24 cellular contexts compared by ENCODE assay signal in the genomic region with DNA sequence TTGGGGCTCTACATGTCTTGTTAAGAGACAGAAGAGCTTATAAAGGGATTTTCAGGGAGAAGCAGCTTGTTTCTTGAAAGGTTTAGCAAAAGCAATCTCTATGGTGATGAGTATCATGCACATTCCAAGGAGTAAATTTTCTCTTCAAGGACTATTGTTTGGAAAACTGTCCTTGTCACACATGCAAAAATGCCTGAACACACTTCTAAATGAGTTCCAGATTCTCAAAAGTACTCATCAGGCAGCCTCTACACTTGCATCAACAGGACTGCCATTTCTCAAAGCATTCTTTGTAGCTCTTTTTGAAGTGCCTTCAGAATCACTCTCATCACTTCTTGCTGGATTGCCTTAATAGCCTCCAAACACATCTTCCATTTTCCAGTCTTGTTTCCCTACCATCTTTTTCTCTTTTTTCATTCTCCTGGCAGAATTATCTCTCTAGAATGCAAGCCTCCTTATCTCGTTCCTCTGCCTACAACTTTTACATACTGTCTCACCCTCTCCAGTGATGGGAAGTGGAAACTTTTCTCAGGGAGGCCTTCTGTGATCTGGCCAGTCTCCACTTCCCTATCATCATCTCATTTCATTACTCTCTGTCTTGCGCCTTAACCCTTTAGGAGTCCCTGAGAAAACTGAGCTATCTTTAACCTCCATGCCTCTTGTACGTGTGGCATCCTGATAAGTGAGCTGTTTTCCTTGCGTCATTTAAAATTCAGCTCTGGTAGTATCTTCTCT.
"Had no signal": no experiment of that assay in that cellular context is flagged by ENCODE, and none has a peak within 500 bp of the region (broad histone marks: within the 10 kb centered on the region; RNA-seq: fewer than 3 reads in every experiment).

No MANE protein-coding gene starts in this region.

- H3K4me1 ChIP-seq: adrenal gland, colonic mucosa, heart right ventricle, lower lobe of right lung, upper lobe of right lung had no signal

- DNase-seq: activated CD4-positive, alpha-beta T cell treated with anti-CD3 and anti-CD28 coated beads for 36 hours; activated CD4-positive, alpha-beta T cell treated with anti-CD3 and anti-CD28 coated beads, Interleukin-2, amount 50 U/mL, for 48 hours; activated CD8-positive, alpha-beta memory T cell treated with anti-CD3 and anti-CD28 coated beads, Interleukin-2, amount 50 U/mL, for 48 hours; activated naive CD4-positive, alpha-beta T cell; activated T-cell treated with anti-CD3 and anti-CD28 coated beads, Interleukin-2, amount 50 U/mL, for 4 hours; adrenal gland; colonic mucosa; dorsolateral prefrontal cortex; effector memory CD8-positive, alpha-beta T cell; foreskin fibroblast; heart right ventricle; kidney; lower lobe of right lung; midbrain; natural killer cell; right cardiac atrium; stimulated activated CD4-positive, alpha-beta T cell treated with anti-CD3 and anti-CD28 coated beads, Interleukin-12 subunit alpha, Interleukin-12 subunit beta, amount 100 ng/mL, for 4 hours; stimulated activated CD4-positive, alpha-beta T cell treated with anti-CD3 and anti-CD28 coated beads, Interleukin-4, amount 100 ng/mL, for 4 hours; stimulated activated naive CD8-positive, alpha-beta T cell treated with anti-CD3 and anti-CD28 coated beads, Interleukin-15, Interleukin-2, amounts not matched to agents 100 U/mL and 50 U/mL, for 24 hours; T-helper 1 cell; upper lobe of right lung had no signal

- H3K27me3 ChIP-seq: adrenal gland, colonic mucosa, dorsolateral prefrontal cortex, esophagus muscularis mucosa, heart right ventricle, upper lobe of right lung had no signal

- H3K36me3 ChIP-seq: adrenal gland, colonic mucosa, esophagus muscularis mucosa, heart right ventricle, lower lobe of right lung, upper lobe of right lung had no signal

- H3K9me3 ChIP-seq: adrenal gland, colonic mucosa, esophagus muscularis mucosa, lower lobe of right lung, upper lobe of right lung had no signal

- ATAC-seq: activated CD4-positive, alpha-beta T cell treated with anti-CD3 and anti-CD28 coated beads for 36 hours; activated T-cell treated with anti-CD3 and anti-CD28 coated beads, Interleukin-2, amount 50 U/mL, for 4 hours; effector memory CD8-positive, alpha-beta T cell; heart right ventricle; left lobe of liver; lower lobe of right lung; natural killer cell; right cardiac atrium; stimulated activated naive CD8-positive, alpha-beta T cell treated with anti-CD3 and anti-CD28 coated beads, Interleukin-15, Interleukin-2, amounts not matched to agents 100 U/mL and 50 U/mL, for 24 hours; upper lobe of right lung; WTC11 had no signal

- H3K4me3 ChIP-seq: adrenal gland, colonic mucosa, dorsolateral prefrontal cortex, esophagus muscularis mucosa, heart right ventricle, lower lobe of right lung, upper lobe of right lung had no signal

- H3K27ac ChIP-seq: adrenal gland, colonic mucosa, dorsolateral prefrontal cortex, esophagus muscularis mucosa, heart right ventricle, lower lobe of right lung, upper lobe of right lung had no signal
